In the genomic region with DNA sequence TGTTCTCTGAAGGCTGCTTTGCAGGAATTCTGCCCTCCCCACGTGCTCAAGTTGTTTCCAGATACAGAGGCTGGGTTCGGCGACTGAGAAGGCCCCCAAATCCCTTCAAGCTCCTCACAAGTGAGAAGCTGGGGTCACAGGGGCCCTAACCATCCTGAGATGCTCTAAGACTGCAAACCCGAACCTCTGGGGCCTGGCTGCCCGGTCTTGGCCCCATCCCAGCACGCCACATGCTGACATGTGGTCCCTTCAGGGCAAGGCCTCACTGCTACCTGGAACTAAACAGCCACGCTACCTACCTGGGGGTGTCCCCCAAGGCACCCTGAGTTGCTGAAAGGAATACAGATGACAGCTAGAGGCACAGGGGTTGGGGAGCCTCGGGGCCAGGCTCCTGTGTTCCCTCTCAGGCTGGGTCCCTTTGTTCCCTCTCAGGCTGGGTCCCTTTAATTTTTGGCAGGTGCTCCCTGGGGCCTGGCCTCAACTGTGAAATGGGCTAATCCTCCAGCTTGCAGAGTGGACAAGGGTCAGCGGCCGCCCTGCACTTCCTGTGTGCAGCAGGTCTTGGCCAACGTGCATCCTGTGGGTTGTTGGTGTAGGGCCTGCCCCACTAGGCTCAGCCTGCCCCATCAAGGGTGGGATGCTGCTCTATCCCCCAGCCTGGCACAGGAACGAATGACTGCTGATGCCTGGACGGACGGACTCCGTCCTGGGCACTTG, we compare ENCODE assay signal across 30 cellular contexts. TPM values are rescaled to one million over a fixed set of nuclear protein-coding genes. Genes with fewer than 3 reads are reported as not detected.
A peak's percentile ranks its signal among the peaks of the same experiment; 100 is the strongest.
DNase-seq lines count a peak whose midpoint lies in the region; ATAC-seq and TF ChIP-seq lines count a peak whose summit lies in the region.
"Had no signal": no experiment of that assay in that cellular context is flagged by ENCODE, and none has a peak within 500 bp of the region (broad histone marks: within the 10 kb centered on the region; RNA-seq: fewer than 3 reads in every experiment).

No MANE protein-coding gene starts in this region.

- H3K36me3 ChIP-seq in H7 (replicated peaks; ENCODE audit: control insufficient read depth, insufficient read depth, low read length) (peaks cover 2% of the 10 kb centered on the region), gastroesophageal sphincter (peaks cover 0 to 31% of the 10 kb centered on the region in 2 donors), psoas muscle (ENCODE audit: insufficient read depth in 1 of 2, low read depth in 1 of 2) (peaks cover 0 to 25% of the 10 kb centered on the region in 2 donors)
- H3K36me3 ChIP-seq: brain microvascular endothelial cell, upper lobe of left lung had no signal

- H3K27ac Mint-ChIP-seq in T-helper 17 cell, result peak overlapping the region; percentile 45
- H3K27ac Mint-ChIP-seq: activated naive CD8-positive, alpha-beta T cell treated with anti-CD3 and anti-CD28 coated beads, Interleukin-2, amount 50 U/mL, for 24 hours had no signal

- H3K9me3 ChIP-seq in T-helper 17 cell (ENCODE audit: control insufficient read depth, low read length, poor library complexity, severe bottlenecking), result no peaks in the 10 kb centered on the region
- H3K9me3 ChIP-seq in gastroesophageal sphincter, result no peaks in the 10 kb centered on the region
- H3K9me3 ChIP-seq in psoas muscle, result no peaks in the 10 kb centered on the region
- H3K9me3 ChIP-seq: upper lobe of left lung had no signal

- peaks cover 14% of the 10 kb centered on the region for H3K4me1 Mint-ChIP-seq in T-helper 17 cell
- H3K4me1 Mint-ChIP-seq: activated naive CD8-positive, alpha-beta T cell treated with anti-CD3 and anti-CD28 coated beads, Interleukin-2, amount 50 U/mL, for 24 hours had no signal

- no peak overlapping the region for H3K4me3 ChIP-seq in H7 (ENCODE audit: insufficient read depth, low read depth, low read length)
- H3K4me3 ChIP-seq in gastroesophageal sphincter, result no peak overlapping the region
- no peak overlapping the region for H3K4me3 ChIP-seq in psoas muscle
- H3K4me3 ChIP-seq: upper lobe of left lung had no signal

- no peaks in the 10 kb centered on the region for H3K27me3 Mint-ChIP-seq in T-helper 17 cell
- H3K27me3 Mint-ChIP-seq: activated naive CD8-positive, alpha-beta T cell treated with anti-CD3 and anti-CD28 coated beads, Interleukin-2, amount 50 U/mL, for 24 hours; naive thymus-derived CD4-positive, alpha-beta T cell had no signal

- no peak for TF ChIP-seq CTCF in gastroesophageal sphincter (IDR thresholded peaks at IDR 0.05)
- no peak for TF ChIP-seq CTCF in psoas muscle (IDR thresholded peaks at IDR 0.05)

- H3K27ac ChIP-seq in gastroesophageal sphincter (peak overlapping the region in 3 of 4 donors; percentile 64 to 79 (median 74)), psoas muscle (peak overlapping the region; percentile 71)
- H3K27ac ChIP-seq: brain microvascular endothelial cell, foreskin keratinocyte had no signal

- H3K4me1 ChIP-seq in gastroesophageal sphincter (peaks cover 0 to 85% (median 22%) of the 10 kb centered on the region in 3 donors), psoas muscle (peaks cover 49% of the 10 kb centered on the region)
- H3K4me1 ChIP-seq: foreskin keratinocyte had no signal

- WGBS in gastroesophageal sphincter (ENCODE audit: low coverage in 1 of 2), 2 donors, result 59% methylated on average over 3 of the region's 15 CpGs; no CpG with 5 or more reads in 1 of the 2 donors
- WGBS in psoas muscle, 3 donors, result 65 to 83% (median 76%) methylated on average over 15 of the region's 15 CpGs

- no peak for TF ChIP-seq POLR2A in gastroesophageal sphincter (IDR thresholded peaks at IDR 0.05)

- no peaks in the 10 kb centered on the region for H3K36me3 Mint-ChIP-seq in T-helper 17 cell (ENCODE audit: low read depth)

- intact Hi-C loops in psoas muscle (cut with DNase I), result no loop called here

- no peak overlapping the region for H3K4me3 Mint-ChIP-seq in T-helper 17 cell
- H3K4me3 Mint-ChIP-seq: activated naive CD8-positive, alpha-beta T cell treated with anti-CD3 and anti-CD28 coated beads, Interleukin-2, amount 50 U/mL, for 24 hours; naive thymus-derived CD4-positive, alpha-beta T cell had no signal

- no peaks in the 10 kb centered on the region for H3K27me3 ChIP-seq in H7 (ENCODE audit: control insufficient read depth, insufficient read depth, low read length)
- no peaks in the 10 kb centered on the region for H3K27me3 ChIP-seq in gastroesophageal sphincter
- no peaks in the 10 kb centered on the region for H3K27me3 ChIP-seq in psoas muscle (ENCODE audit: insufficient read depth in 3 of 3, low read length in 2 of 3)
- H3K27me3 ChIP-seq: brain microvascular endothelial cell, foreskin keratinocyte, upper lobe of left lung had no signal

- ATAC-seq in T-helper 17 cell (no peak), gastroesophageal sphincter (no peak), psoas muscle (no peak), HG03175 (IDR thresholded peaks at IDR 0.05; ENCODE audit: unreplicated experiment) (no peak)
- ATAC-seq: activated naive CD8-positive, alpha-beta T cell treated with anti-CD3 and anti-CD28 coated beads, Interleukin-2, amount 50 U/mL, for 24 hours; HCT116; left colon; naive thymus-derived CD4-positive, alpha-beta T cell; SK-N-SH treated with all-trans-retinoic acid at 6 μM for 48 hours had no signal

- no peak for TF ChIP-seq EP300 in gastroesophageal sphincter (IDR thresholded peaks at IDR 0.05)

- DNase-seq in H7 (peak; percentile 36), T-helper 17 cell (no peak), psoas muscle (no peak), DMS153 treated with DMSO at 0.1 percent for 48 hours (lab: John Stamatoyannopoulos, UW; ENCODE audit: unreplicated experiment) (no peak), cerebellum (ENCODE audit: low spot score) (no peak)
- DNase-seq: activated CD8-positive, alpha-beta memory T cell treated with anti-CD3 and anti-CD28 coated beads for 24 hours; activated gamma-delta T cell; activated naive CD8-positive, alpha-beta T cell treated with anti-CD3 and anti-CD28 coated beads, Interleukin-2, amount 50 U/mL, for 24 hours; activated T-cell treated with anti-CD3 and anti-CD28 coated beads, Interleukin-2, amount 50 U/mL, for 1 hour; brain microvascular endothelial cell; COR-L47; DMS79 treated with DMSO at 0.1 percent for 48 hours; effector CD8-positive, alpha-beta T cell; erythroblast; GF-D8; KG1; left colon; naive thymus-derived CD4-positive, alpha-beta T cell; NCI-H1417 treated with DMSO at 0.1 percent for 48 hours; NCI-H2081; NCI-H2227 treated with DMSO at 0.1 percent for 48 hours; NCI-H748 treated with DMSO at 0.1 percent for 48 hours; RPMI8226; T-helper 2 cell had no signal

RNA-seq across cellular contexts. Expression of a gene that starts 32.5 kb away (rescaled TPM):
- total RNA-seq in H7 (2014; rRNA removed; shearing (Covaris generic)), result 15.8 and 20.8 TPM in 2 replicates
- total RNA-seq in T-helper 17 cell, result 10 to 100 TPM in 1 of 2 donors, 1 to 10 TPM in 1; 9.8 to 12.3 TPM
- total RNA-seq in gastroesophageal sphincter, result 10 to 100 TPM in 3 of 4 donors, 1 to 10 TPM in 1; 8.8 to 21.3 (median 11.8) TPM
- total RNA-seq in psoas muscle, result 10 to 100 TPM in 2 of 4 donors, 1 to 10 TPM in 2; 5.5 to 15.7 (median 10.6) TPM
- polyA plus RNA-seq in psoas muscle, result 10 to 100 TPM in 1 of 3 donors, 1 to 10 TPM in 2; 3.8 to 12.1 (median 6.8) TPM
- total RNA-seq in cerebellum, result 38.5 TPM
